13 cellular contexts compared by ENCODE assay signal in genomic region chr19:38839816-38840582, GRCh38. TPM values are rescaled to one million over a fixed set of nuclear protein-coding genes. Genes with fewer than 3 reads are reported as not detected.
DNase-seq lines count a peak whose midpoint lies in the region; ATAC-seq and TF ChIP-seq lines count a peak whose summit lies in the region.
"Had no signal": no experiment of that assay in that cellular context is flagged by ENCODE, and none has a peak within 500 bp of the region (broad histone marks: within the 10 kb centered on the region; RNA-seq: fewer than 3 reads in every experiment).

No MANE protein-coding gene starts in this region.

- H4K20me1 ChIP-seq in mammary epithelial cell (ENCODE audit: insufficient read depth, low read length), result peaks cover 5% of the 10 kb centered on the region

- no peaks in the 10 kb centered on the region for H3K27me3 ChIP-seq in mammary epithelial cell (ENCODE audit: insufficient read depth, low read length)
- no peaks in the 10 kb centered on the region for H3K27me3 ChIP-seq in prostate gland (replicated peaks; ENCODE audit: insufficient read depth)
- no peaks in the 10 kb centered on the region for H3K27me3 ChIP-seq in transverse colon
- H3K27me3 ChIP-seq: esophagus muscularis mucosa had no signal

- H3K4me1 ChIP-seq in mammary epithelial cell (ENCODE audit: insufficient read depth, low read length), result peaks cover 55% of the 10 kb centered on the region
- H3K4me1 ChIP-seq in prostate gland (replicated peaks), result peaks cover 33% of the 10 kb centered on the region
- H3K4me1 ChIP-seq in transverse colon, result peaks cover 0 to 3% (median 0%) of the 10 kb centered on the region in 4 donors

- ATAC-seq in HG03159 (IDR thresholded peaks at IDR 0.05; ENCODE audit: unreplicated experiment), result no peak

- no peaks in the 10 kb centered on the region for H3K9me3 ChIP-seq in mammary epithelial cell (replicated peaks; ENCODE audit: insufficient read depth, low read length)
- H3K9me3 ChIP-seq in prostate gland, result no peaks in the 10 kb centered on the region
- H3K9me3 ChIP-seq in transverse colon, result no peaks in the 10 kb centered on the region
- H3K9me3 ChIP-seq: esophagus muscularis mucosa had no signal

- H3K36me3 Mint-ChIP-seq in IgD-negative memory B cell, result peaks cover 11% of the 10 kb centered on the region

- H3K36me3 ChIP-seq in mammary epithelial cell (ENCODE audit: insufficient read depth, low read length) (peaks cover 59% of the 10 kb centered on the region), prostate gland (peaks cover 34 to 45% of the 10 kb centered on the region in 2 donors), transverse colon (peaks cover 0 to 93% (median 44%) of the 10 kb centered on the region in 4 donors)

- peak overlapping the region; percentile 30 for H3K9ac ChIP-seq in mammary epithelial cell (ENCODE audit: insufficient read depth, low read length)

- in situ Hi-C loops in mammary epithelial cell (cut with MboI; ENCODE audit: low sequenced_read_pairs in 2 of 2) (loop anchor here (10.0 to 25.0 kb wide), 3 partner anchors 103 to 195 kb away; partner anchors contain the start of genes ACTN4 (in 1 of the 2) and CAPN12 (in 1 of the 2)), transverse colon (cut with MboI; ENCODE audit: low pct_ligation_motif_present in 1 of 4, low pct_unique_long_range_greater_than_20kb in 1 of 4, low sequenced_read_pairs in 3 of 4) (no loop called here)

- H3K27ac ChIP-seq in mammary epithelial cell (ENCODE audit: insufficient read depth, low read depth, low read length) (peak overlapping the region; percentile 75), prostate gland (peak overlapping the region; percentile 2 to 81), transverse colon (no peak overlapping the region)

- no peak for TF ChIP-seq POLR2A in prostate gland (IDR thresholded peaks at IDR 0.05)
- TF ChIP-seq POLR2A in transverse colon (IDR thresholded peaks at IDR 0.05), result no peak

- H3K79me2 ChIP-seq in mammary epithelial cell (ENCODE audit: insufficient read depth, low read length), result peaks cover 55% of the 10 kb centered on the region

- H3K4me1 Mint-ChIP-seq in IgD-negative memory B cell, result peaks cover 16 to 28% (median 21%) of the 10 kb centered on the region in 3 donors

- dilution Hi-C loops in mammary epithelial cell (cut with HindIII; ENCODE audit: low sequenced_read_pairs), result loop anchor here (5.0 kb wide), 3 partner anchors 73 to 148 kb away; partner anchors contain the start of genes MRPS12 and SARS2

- H3K9me3 Mint-ChIP-seq in IgD-negative memory B cell, result no peaks in the 10 kb centered on the region

- H3K27ac Mint-ChIP-seq in IgD-negative memory B cell, result peak overlapping the region in 2 of 3 donors; percentile 71 to 84

- no peak for TF ChIP-seq EP300 in transverse colon (IDR thresholded peaks at IDR 0.05; ENCODE audit: low read depth)

- H3K27me3 Mint-ChIP-seq in IgD-negative memory B cell, result no peaks in the 10 kb centered on the region

- no peak overlapping the region for H3K4me2 ChIP-seq in mammary epithelial cell (ENCODE audit: insufficient read depth, low read depth, low read length)

- H3K4me3 Mint-ChIP-seq in IgD-negative memory B cell, result no peak overlapping the region

- 41% methylated on average over 11 of the region's 28 CpGs for WGBS in mammary epithelial cell (ENCODE audit: low coverage, missing lambda C conversion rate)
- 74% methylated on average over 28 of the region's 28 CpGs for WGBS in prostate gland
- 79% methylated on average over 28 of the region's 28 CpGs; no CpG with 5 or more reads in 1 of the 2 donors for WGBS in transverse colon (ENCODE audit: low coverage in 1 of 2), 2 donors

- H3K4me3 ChIP-seq in mammary epithelial cell (replicated peaks in 1 of 3; ENCODE audit: insufficient read depth in 1 of 3, low read depth in 2 of 3, low read length in 3 of 3) (no peak overlapping the region), prostate gland (no peak overlapping the region), transverse colon (no peak overlapping the region)
- H3K4me3 ChIP-seq: esophagus muscularis mucosa had no signal

- BruUV-seq in mammary epithelial cell (replicated peaks; lab: Mats Ljungman, UMichigan), result no TSS peak

- no peak overlapping the region for H2AFZ ChIP-seq in mammary epithelial cell (ENCODE audit: low read depth, low read length)

- no peak for TF ChIP-seq CTCF in mammary epithelial cell (conservative IDR thresholded peaks at IDR 0.05 in 1 of 2, IDR thresholded peaks at IDR 0.05 in 1 of 2; ENCODE audit: extremely low read depth in 1 of 2, insufficient read depth in 1 of 2, low read depth in 1 of 2, low read length in 2 of 2)
- no peak for TF ChIP-seq CTCF in prostate gland (IDR thresholded peaks at IDR 0.05)
- TF ChIP-seq CTCF in transverse colon (IDR thresholded peaks at IDR 0.05), result no peak

- peak; percentile 73 for DNase-seq in DMS53 (lab: John Stamatoyannopoulos, UW)
- DNase-seq in DMS53 treated with DMSO at 0.1 percent for 48 hours (lab: John Stamatoyannopoulos, UW; ENCODE audit: unreplicated experiment), result no peak
- DNase-seq in mammary epithelial cell, result peak; percentile 29
- DNase-seq in prostate gland (ENCODE audit: low spot score), result no peak
- no peak for DNase-seq in transverse colon
- no peak for DNase-seq in SKM-1 treated with dmso at 0.1 percent for 144 hours (lab: John Stamatoyannopoulos, UW; ENCODE audit: unreplicated experiment)
- DNase-seq: 8988T, occipital lobe had no signal

- CTCF ChIA-PET in mammary epithelial cell (lab: Charles Lee; ENCODE audit: low non-redundant PET), result interaction anchor here (0.5 kb wide), 1 partner anchor 437 kb away, joined by 8 read pairs; no protein-coding TSS in a partner anchor

- intact Hi-C loops in mammary epithelial cell (cut with micrococcal nuclease) (loop anchor here (2.0 to 5.0 kb wide), 4 partner anchors 53 to 325 kb away; partner anchors contain the start of genes LGALS7B, MRPS12 and SARS2), prostate gland (cut with DNase I) (loop anchor here (10.0 kb wide), 2 partner anchors 115 to 195 kb away; partner anchors contain the start of gene ACTN4), transverse colon (cut with DNase I; ENCODE audit: low total_unique reads) (loop anchor here (10.0 kb wide), 1 partner anchor 185 kb away; no protein-coding TSS in a partner anchor)

RNA-seq across cellular contexts. Expression of gene ECH1, which starts 8.4 kb away (rescaled TPM):
- polyA plus RNA-seq in IgD-negative memory B cell (307 TPM), mammary epithelial cell (74.5 TPM)
- total RNA-seq in mammary epithelial cell (10 to 100 TPM; 66.0 to 75.9 TPM), prostate gland (100 to 1,000 TPM; 129 to 158 TPM), transverse colon (100 to 1,000 TPM; 181 to 313 (median 228) TPM)
- polyA minus RNA-seq in mammary epithelial cell, result 85.9 TPM

RNA-seq across cellular contexts. Expression of gene HNRNPL, which starts 9.8 kb away (rescaled TPM):
- polyA plus RNA-seq in IgD-negative memory B cell, result 78.9 TPM
- 100 to 1,000 TPM; 200 to 391 TPM for total RNA-seq in mammary epithelial cell
- 242 TPM for polyA plus RNA-seq in mammary epithelial cell
- polyA minus RNA-seq in mammary epithelial cell, result 784 TPM
- 100 to 1,000 TPM; 210 to 231 TPM for total RNA-seq in prostate gland
- 100 to 1,000 TPM; 139 to 200 (median 174) TPM for total RNA-seq in transverse colon

RNA-seq across cellular contexts. Expression of gene LGALS4, which starts 27.3 kb away (rescaled TPM):
- polyA plus RNA-seq in IgD-negative memory B cell (not detected), mammary epithelial cell (0.20 TPM)
- total RNA-seq in mammary epithelial cell (under 1 TPM in 1 of 2 donors, not detected in 1; 0.47 TPM), prostate gland (1 to 10 TPM in 1 of 2 donors, under 1 TPM in 1; 0.91 to 3.7 TPM), transverse colon (1,000 to 10,000 TPM; 1,815 to 4,845 (median 3,695) TPM)
- not detected for polyA minus RNA-seq in mammary epithelial cell
- total RNA-seq: kidney epithelial cell had no signal

RNA-seq across cellular contexts. Expression of gene RINL, which starts 38.1 kb away (rescaled TPM):
- polyA plus RNA-seq in IgD-negative memory B cell, result 61.3 TPM
- total RNA-seq in mammary epithelial cell, result 1 to 10 TPM; 5.7 to 9.2 TPM
- polyA plus RNA-seq in mammary epithelial cell, result 2.4 TPM
- polyA minus RNA-seq in mammary epithelial cell, result 1.3 TPM
- total RNA-seq in prostate gland, result 10 to 100 TPM in 1 of 2 donors, 1 to 10 TPM in 1; 3.1 to 10.2 TPM
- total RNA-seq in transverse colon, result 1 to 10 TPM; 1.8 to 7.0 (median 3.6) TPM

RNA-seq across cellular contexts. Expression of gene LGALS7B, which starts 51.0 kb away (rescaled TPM):
- polyA plus RNA-seq in IgD-negative memory B cell (not detected), mammary epithelial cell (688 TPM)
- total RNA-seq in mammary epithelial cell (100 to 1,000 TPM in 1 of 2 donors, under 1 TPM in 1; 0.73 to 210 TPM), prostate gland (1 to 10 TPM; 3.8 to 9.8 TPM), transverse colon (not detected)
- polyA minus RNA-seq in mammary epithelial cell, result 2.2 TPM
- total RNA-seq: esophagus muscularis mucosa, kidney epithelial cell, occipital lobe, ureter had no signal

Comparison
In these comparisons a context has a peak if more than half of its experiments do, and no peak if none do; other contexts are left out.
1. DNase-seq: peak in DMS53 (single experiment) and mammary epithelial cell (single experiment); none in DMS53 treated with DMSO at 0.1 percent for 48 hours (single experiment), prostate gland (single experiment), transverse colon (single experiment) and SKM-1 treated with dmso at 0.1 percent for 144 hours (single experiment).
2. H3K27ac ChIP-seq: peak in mammary epithelial cell (single experiment) and prostate gland (2 of 2); none in transverse colon (0 of 4).
3. RNA of gene LGALS4, which starts 27.3 kb away (total RNA-seq): 1,815 to 4,845 TPM in transverse colon; 0.91 to 3.7 TPM in prostate gland and 0.47 TPM in mammary epithelial cell; every median in the first group is over 100 times any median in the second.
4. in situ Hi-C loops: an anchor here in mammary epithelial cell (10.0 to 25.0 kb wide); none called in transverse colon.